ENCODE assay signal across 17 cellular contexts in the genomic region with DNA sequence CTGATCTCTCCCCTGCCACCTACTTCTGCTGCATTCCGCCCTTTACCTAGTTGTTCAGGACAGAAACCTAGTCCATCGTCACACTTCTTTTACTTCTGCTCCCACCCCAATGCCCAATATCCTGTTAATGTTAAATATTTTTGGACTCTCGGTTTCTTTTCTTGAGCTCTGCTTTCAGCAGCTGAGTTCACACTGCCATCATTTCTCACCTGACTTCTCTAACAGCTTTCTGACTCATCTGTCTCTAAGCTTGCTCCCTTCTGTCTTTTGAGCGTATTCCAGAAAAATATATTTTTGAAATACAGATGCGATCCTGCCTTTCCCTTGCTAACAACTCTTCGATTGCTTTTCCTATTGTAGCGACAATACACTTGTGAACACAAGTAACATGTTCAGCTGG.
DNase-seq lines count a peak whose midpoint lies in the region; ATAC-seq and TF ChIP-seq lines count a peak whose summit lies in the region.
"Had no signal": no experiment of that assay in that cellular context is flagged by ENCODE, and none has a peak within 500 bp of the region (broad histone marks: within the 10 kb centered on the region; RNA-seq: fewer than 3 reads in every experiment).

No MANE protein-coding gene starts in this region.

- TF ChIP-seq CTCF in fibroblast of mammary gland (conservative IDR thresholded peaks at IDR 0.05; ENCODE audit: control insufficient read depth, insufficient read depth, low read depth, low read length) (no peak), RWPE1 (conservative IDR thresholded peaks at IDR 0.05; ENCODE audit: low read depth) (no peak), A673 (conservative IDR thresholded peaks at IDR 0.05; ENCODE audit: low read depth, low read length) (no peak)

- no peak overlapping the region for H3K4me3 Mint-ChIP-seq in activated T-cell treated with anti-CD3 and anti-CD28 coated beads, Interleukin-2, amount 50 U/mL, for 72 hours
- H3K4me3 Mint-ChIP-seq in IgD-negative memory B cell: no peak overlapping the region
- H3K4me3 Mint-ChIP-seq: CD8-positive, alpha-beta T cell had no signal

- H3K4me1 Mint-ChIP-seq in activated T-cell treated with anti-CD3 and anti-CD28 coated beads, Interleukin-2, amount 50 U/mL, for 72 hours (ENCODE audit: low read depth): peaks cover 19% of the 10 kb centered on the region
- H3K4me1 Mint-ChIP-seq in IgD-negative memory B cell: peaks cover 7 to 26% (median 24%) of the 10 kb centered on the region in 3 donors

- POLR2A ChIA-PET in RWPE1 (lab: Yijun Ruan, JAX; ENCODE audit: low non-redundant PET): no interaction called here
- POLR2A ChIA-PET in A673 (lab: Charles Lee; ENCODE audit: low non-redundant PET): no interaction called here

- no peaks in the 10 kb centered on the region for H3K27me3 Mint-ChIP-seq in activated T-cell treated with anti-CD3 and anti-CD28 coated beads, Interleukin-2, amount 50 U/mL, for 72 hours (ENCODE audit: low read depth)
- no peaks in the 10 kb centered on the region for H3K27me3 Mint-ChIP-seq in IgD-negative memory B cell

- no peak for DNase-seq in activated T-cell treated with anti-CD3 and anti-CD28 coated beads, Interleukin-2, amount 50 U/mL, for 72 hours
- no peak for DNase-seq in activated T-cell treated with anti-CD3 and anti-CD28 coated beads, Interleukin-2, amount 50 U/mL, for 1 hour
- peak; percentile 59 for DNase-seq in fibroblast of mammary gland (ENCODE audit: low read depth)
- DNase-seq in RWPE1 (ENCODE audit: low spot score): no peak
- DNase-seq in A673 (ENCODE audit: low spot score): no peak
- DNase-seq in NCI-H510A (lab: John Stamatoyannopoulos, UW): no peak
- DNase-seq: activated CD4-positive, alpha-beta T cell treated with anti-CD3 and anti-CD28 coated beads, Interleukin-2, amount 50 U/mL, for 4 hours; activated effector memory CD4-positive, alpha-beta T cell treated with Interleukin-2 at 50 U/mL for 16 hours; CD8-positive, alpha-beta T cell; lower lobe of right lung; NCI-H1417 treated with DMSO at 0.1 percent for 48 hours; NCI-H2171; stimulated activated CD4-positive, alpha-beta T cell treated with anti-CD3 and anti-CD28 coated beads, Interleukin-15, amount 100 ng/mL, for 24 hours had no signal

- H3K36me3 ChIP-seq in skeletal muscle tissue (ENCODE audit: control insufficient read depth in 3 of 3, insufficient read depth in 3 of 3, low read length in 3 of 3): no peaks in the 10 kb centered on the region
- no peaks in the 10 kb centered on the region for H3K36me3 ChIP-seq in A673 (ENCODE audit: insufficient read depth, low read length, poor library complexity, severe bottlenecking)
- H3K36me3 ChIP-seq: ascending aorta had no signal

- no TSS peak for BruUV-seq in A673 (replicated peaks; lab: Mats Ljungman, UMichigan)

- ATAC-seq in activated T-cell treated with anti-CD3 and anti-CD28 coated beads, Interleukin-2, amount 50 U/mL, for 72 hours (replicated peaks in 1 of 2): no peak
- ATAC-seq: CD8-positive, alpha-beta T cell; HCT116; lower lobe of right lung had no signal

- H3K36me3 Mint-ChIP-seq in activated T-cell treated with anti-CD3 and anti-CD28 coated beads, Interleukin-2, amount 50 U/mL, for 72 hours (ENCODE audit: insufficient read depth in 2 of 2): peaks cover 8 to 12% of the 10 kb centered on the region in 2 donors
- H3K36me3 Mint-ChIP-seq in IgD-negative memory B cell: no peaks in the 10 kb centered on the region

- no peaks in the 10 kb centered on the region for H3K9me3 ChIP-seq in skeletal muscle tissue (ENCODE audit: control insufficient read depth in 3 of 3, low read length in 3 of 3)
- no peaks in the 10 kb centered on the region for H3K9me3 ChIP-seq in A673 (ENCODE audit: low read depth, low read length, poor library complexity, severe bottlenecking)
- H3K9me3 ChIP-seq: ascending aorta, lower lobe of right lung had no signal

- H3K27ac Mint-ChIP-seq in activated T-cell treated with anti-CD3 and anti-CD28 coated beads, Interleukin-2, amount 50 U/mL, for 72 hours: peak overlapping the region; percentile 77
- H3K27ac Mint-ChIP-seq in IgD-negative memory B cell: peak overlapping the region in 2 of 3 donors; percentile 18 to 82

- intact Hi-C loops in A673 (cut with micrococcal nuclease; ENCODE audit: unreplicated experiment): no loop called here

- CTCF ChIA-PET in RWPE1 (lab: Yijun Ruan, JAX) (interaction anchor here (0.7 kb wide), 1 partner anchor 873 kb away, joined by 3 read pairs; no protein-coding TSS in a partner anchor), A673 (lab: Charles Lee) (no interaction called here)

- H3K27ac ChIP-seq in skeletal muscle tissue (ENCODE audit: low read depth, low read length): peak overlapping the region; percentile 15
- no peak overlapping the region for H3K27ac ChIP-seq in RWPE1
- no peak overlapping the region for H3K27ac ChIP-seq in A673 (ENCODE audit: low read depth, low read length, poor library complexity, severe bottlenecking)
- H3K27ac ChIP-seq: lower lobe of right lung had no signal

- H3K27me3 ChIP-seq in skeletal muscle tissue (ENCODE audit: control insufficient read depth in 3 of 3, insufficient read depth in 3 of 3, low read length in 3 of 3) (no peaks in the 10 kb centered on the region), A673 (replicated peaks; ENCODE audit: insufficient read depth, low read depth, low read length, poor library complexity) (no peaks in the 10 kb centered on the region)
- H3K27me3 ChIP-seq: ascending aorta had no signal

- H3K9me3 Mint-ChIP-seq in activated T-cell treated with anti-CD3 and anti-CD28 coated beads, Interleukin-2, amount 50 U/mL, for 72 hours: no peaks in the 10 kb centered on the region
- H3K9me3 Mint-ChIP-seq in IgD-negative memory B cell: no peaks in the 10 kb centered on the region
- H3K9me3 Mint-ChIP-seq: CD8-positive, alpha-beta T cell had no signal

- H3K4me3 ChIP-seq in fibroblast of mammary gland (ENCODE audit: control insufficient read depth, low read depth, low read length) (no peak overlapping the region), skeletal muscle tissue (ENCODE audit: low read length in 3 of 3) (no peak overlapping the region), A673 (ENCODE audit: low read depth, low read length, poor library complexity, severe bottlenecking) (no peak overlapping the region)
- H3K4me3 ChIP-seq: ascending aorta, lower lobe of right lung had no signal

- H3K9ac ChIP-seq in skeletal muscle tissue (ENCODE audit: low read depth in 1 of 3, low read length in 3 of 3): no peak overlapping the region

- H3K4me1 ChIP-seq in skeletal muscle tissue (ENCODE audit: control insufficient read depth in 3 of 3, insufficient read depth in 3 of 3, low read length in 3 of 3) (peaks cover 31 to 50% (median 45%) of the 10 kb centered on the region in 3 donors), A673 (ENCODE audit: insufficient read depth, low read length, poor library complexity, severe bottlenecking) (peaks cover 15% of the 10 kb centered on the region)
